22 cellular contexts compared by ENCODE assay signal in the genomic region with DNA sequence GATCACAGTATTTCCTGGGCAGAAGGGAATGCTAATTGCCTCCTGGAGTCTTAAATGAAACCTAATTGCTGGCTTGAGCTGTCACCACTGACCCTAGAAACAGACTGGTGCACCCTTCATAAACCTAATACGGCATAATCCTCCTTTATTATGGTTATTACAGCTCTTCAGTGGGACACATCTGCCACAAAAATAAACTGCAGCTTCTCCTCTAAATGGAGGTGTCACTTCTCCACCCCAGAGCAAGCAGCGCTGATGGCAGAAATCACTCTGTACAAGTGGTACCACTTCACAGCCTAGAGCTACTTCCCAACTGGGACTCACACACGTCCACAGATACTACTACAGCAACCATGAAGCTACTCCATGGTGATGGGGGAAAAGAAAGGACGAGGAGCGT. TPM values are rescaled to one million over a fixed set of nuclear protein-coding genes. Genes with fewer than 3 reads are reported as not detected.
DNase-seq lines count a peak whose midpoint lies in the region; ATAC-seq, FAIRE-seq and TF ChIP-seq lines count a peak whose summit lies in the region.
"Had no signal": no experiment of that assay in that cellular context is flagged by ENCODE, and none has a peak within 500 bp of the region (broad histone marks: within the 10 kb centered on the region; RNA-seq: fewer than 3 reads in every experiment).

No MANE protein-coding gene starts in this region.

- no peak overlapping the region for H4K8ac ChIP-seq in mesenchymal stem cell (ENCODE audit: low read length)

- H3K4me3 ChIP-seq in Panc1 (ENCODE audit: low read depth in 2 of 2, low read length in 2 of 2) (no peak overlapping the region), mesenchymal stem cell (ENCODE audit: insufficient read depth in 1 of 2, low read depth in 1 of 2, low read length in 2 of 2) (no peak overlapping the region)
- H3K4me3 ChIP-seq: vagina had no signal

- no peak overlapping the region for H2BK120ac ChIP-seq in mesenchymal stem cell (ENCODE audit: low read depth, low read length)

- H3K4me1 ChIP-seq in Panc1 (ENCODE audit: control insufficient read depth, insufficient read depth, low read length), result peaks cover 79% of the 10 kb centered on the region
- H3K4me1 ChIP-seq in mesenchymal stem cell (ENCODE audit: control insufficient read depth, insufficient read depth, low read depth, low read length), result peaks cover 14% of the 10 kb centered on the region

- no TSS peak for BruUV-seq in Panc1 (replicated peaks; lab: Mats Ljungman, UMichigan)

- no peak overlapping the region for H3K23ac ChIP-seq in mesenchymal stem cell (ENCODE audit: low read length in 2 of 2)

- no peak overlapping the region for H3K9ac ChIP-seq in mesenchymal stem cell (ENCODE audit: low read length)

- H3K18ac ChIP-seq in mesenchymal stem cell (ENCODE audit: low read depth in 1 of 2, low read length in 2 of 2), result no peak overlapping the region

- in situ Hi-C loops in Panc1 (cut with HindIII; ENCODE audit: low pct_unique_long_range_greater_than_20kb, low sequenced_read_pairs), result no loop called here
- in situ Hi-C loops in GM13977 (cut with MboI; ENCODE audit: low pct_unique_long_range_greater_than_20kb, low sequenced_read_pairs, unreplicated experiment), result no loop called here

- 46% methylated on average over 2 of the region's 5 CpGs for WGBS in mesenchymal stem cell

- no peak for TF ChIP-seq CTCF in D721Med (IDR thresholded peaks at IDR 0.05; ENCODE audit: insufficient read depth, missing control alignments)
- no peak for TF ChIP-seq CTCF in Panc1 (IDR thresholded peaks at IDR 0.05)
- no peak for TF ChIP-seq CTCF in GM13977 (IDR thresholded peaks at IDR 0.05; ENCODE audit: extremely low read depth, insufficient read depth, missing control alignments)

- H3K4ac ChIP-seq in mesenchymal stem cell (ENCODE audit: low read depth in 1 of 2, low read length in 2 of 2), result no peak overlapping the region

- H3K27me3 Mint-ChIP-seq in activated CD4-positive, alpha-beta T cell treated with anti-CD3 and anti-CD28 coated beads, Interleukin-2, amount 10 ng/mL, durations not matched to agents 7 days and 5 days, result peaks cover 3% of the 10 kb centered on the region

- H2AFZ ChIP-seq in mesenchymal stem cell (ENCODE audit: low read depth, low read length), result no peak overlapping the region

- intact Hi-C loops in Panc1 (cut with micrococcal nuclease; ENCODE audit: unreplicated experiment), result no loop called here

- peak overlapping the region; percentile 45 for H3K4me2 ChIP-seq in mesenchymal stem cell (ENCODE audit: low read length, poor library complexity, severe bottlenecking)

- H3K79me1 ChIP-seq in mesenchymal stem cell (replicated peaks; ENCODE audit: low read length, poor library complexity, severe bottlenecking), result no peaks in the 10 kb centered on the region

- peak; percentile 80 for FAIRE-seq in D721Med (lab: Jason Lieb, UNC)
- FAIRE-seq: small intestine had no signal

- H2AK5ac ChIP-seq in mesenchymal stem cell (ENCODE audit: low read length, severe bottlenecking), result no peak overlapping the region

- peaks cover 2% of the 10 kb centered on the region for H3K4me1 Mint-ChIP-seq in activated CD4-positive, alpha-beta T cell treated with anti-CD3 and anti-CD28 coated beads, Interleukin-2, amount 10 ng/mL, durations not matched to agents 7 days and 5 days
- H3K4me1 Mint-ChIP-seq: CD8-positive, alpha-beta memory T cell had no signal

- H2BK5ac ChIP-seq in mesenchymal stem cell (ENCODE audit: low read depth, low read length, poor library complexity, severe bottlenecking), result no peak overlapping the region

- ATAC-seq in Panc1 (no peak; the same call in 1 of the 2 replicates), GM21515 (IDR thresholded peaks at IDR 0.05; ENCODE audit: unreplicated experiment) (no peak), HG03442 (IDR thresholded peaks at IDR 0.05; ENCODE audit: unreplicated experiment) (no peak)
- ATAC-seq: activated CD8-positive, alpha-beta T cell treated with anti-CD3 and anti-CD28 coated beads, Interleukin-2, amount 10 ng/mL, durations not matched to agents 7 days and 5 days had no signal

- H4K91ac ChIP-seq in mesenchymal stem cell (ENCODE audit: low read length), result no peak overlapping the region

- H3K36me3 ChIP-seq in Panc1 (ENCODE audit: control insufficient read depth, insufficient read depth, low read length), result no peaks in the 10 kb centered on the region
- H3K36me3 ChIP-seq in mesenchymal stem cell (ENCODE audit: control insufficient read depth in 1 of 2, insufficient read depth in 2 of 2, low read depth in 1 of 2, low read length in 2 of 2), result peaks cover 4 to 7% of the 10 kb centered on the region in 2 experiments
- H3K36me3 ChIP-seq: vagina had no signal

- no peaks in the 10 kb centered on the region for H3K9me3 Mint-ChIP-seq in activated CD4-positive, alpha-beta T cell treated with anti-CD3 and anti-CD28 coated beads, Interleukin-2, amount 10 ng/mL, durations not matched to agents 7 days and 5 days
- H3K9me3 Mint-ChIP-seq: brain; CD8-positive, alpha-beta memory T cell; T-helper 1 cell treated with Interleukin-12 subunit alpha and Interleukin-12 subunit beta and Interleukin-4 antibody, amounts not matched to agents 30 μg/mL and 1 μg/mL, for 36 hours had no signal

- POLR2A ChIA-PET in Panc1 (lab: Charles Lee), result interaction anchor here (0.5 to 0.7 kb wide), 2 partner anchors 10 to 25 kb away, joined by 3 to 13 read pairs; no protein-coding TSS in a partner anchor
- POLR2A ChIA-PET in activated CD4-positive, alpha-beta T cell treated with anti-CD3 and anti-CD28 coated beads, Interleukin-2, amount 10 ng/mL, durations not matched to agents 7 days and 5 days (lab: Charles Lee), result no interaction called here

- H3K27me3 ChIP-seq in Panc1 (ENCODE audit: control insufficient read depth, insufficient read depth, low read length), result no peaks in the 10 kb centered on the region
- H3K27me3 ChIP-seq in mesenchymal stem cell (ENCODE audit: control insufficient read depth in 1 of 2, insufficient read depth in 1 of 2, low read length in 2 of 2), result no peaks in the 10 kb centered on the region
- H3K27me3 ChIP-seq: vagina had no signal

- peak overlapping the region; percentile 59 for H3K27ac ChIP-seq in Panc1 (ENCODE audit: low read length)
- H3K27ac ChIP-seq in mesenchymal stem cell (ENCODE audit: low read length, poor library complexity, severe bottlenecking), result no peak overlapping the region
- H3K27ac ChIP-seq: vagina had no signal

- H3K4me3 Mint-ChIP-seq in activated CD4-positive, alpha-beta T cell treated with anti-CD3 and anti-CD28 coated beads, Interleukin-2, amount 10 ng/mL, durations not matched to agents 7 days and 5 days, result no peak overlapping the region
- H3K4me3 Mint-ChIP-seq: activated CD8-positive, alpha-beta T cell treated with anti-CD3 and anti-CD28 coated beads, Interleukin-2, amount 10 ng/mL, durations not matched to agents 7 days and 5 days; activated naive CD8-positive, alpha-beta T cell; brain; CD8-positive, alpha-beta memory T cell; T-helper 1 cell treated with Interleukin-12 subunit alpha and Interleukin-12 subunit beta and Interleukin-4 antibody, amounts not matched to agents 30 μg/mL and 1 μg/mL, for 36 hours had no signal

- CTCF ChIA-PET in Panc1 (lab: Charles Lee), result no interaction called here
- CTCF ChIA-PET in activated CD4-positive, alpha-beta T cell treated with anti-CD3 and anti-CD28 coated beads, Interleukin-2, amount 10 ng/mL, durations not matched to agents 7 days and 5 days (lab: Charles Lee), result interaction anchor here (0.6 to 1.7 kb wide), 3 partner anchors 10 to 1507 kb away, joined by 3 to 4 read pairs (median 4); no protein-coding TSS in a partner anchor

- no peak overlapping the region for H2BK12ac ChIP-seq in mesenchymal stem cell (ENCODE audit: low read length in 2 of 2)

- H3K9me3 ChIP-seq in Panc1 (ENCODE audit: control insufficient read depth, insufficient read depth, low read depth, low read length) (no peaks in the 10 kb centered on the region), mesenchymal stem cell (ENCODE audit: control insufficient read depth, low read length) (no peaks in the 10 kb centered on the region)
- H3K9me3 ChIP-seq: vagina had no signal

- DNase-seq in D721Med (ENCODE audit: insufficient read length, low spot score) (no peak), NCI-H1092 treated with DMSO at 0.1 percent for 48 hours (lab: John Stamatoyannopoulos, UW) (peak; percentile 70), Panc1 (ENCODE audit: low read depth, low spot score) (no peak), mesenchymal stem cell (no peak), GM13977 (ENCODE audit: low spot score) (no peak)
- no peak for DNase-seq in activated CD4-positive, alpha-beta T cell treated with anti-CD3 and anti-CD28 coated beads, Interleukin-2, amount 10 ng/mL, durations not matched to agents 7 days and 5 days
- DNase-seq: activated CD8-positive, alpha-beta T cell treated with anti-CD3 and anti-CD28 coated beads, Interleukin-2, amount 10 ng/mL, durations not matched to agents 7 days and 5 days; activated T-cell treated with anti-CD3 and anti-CD28 coated beads, Interleukin-2, amount 50 U/mL, for 48 hours; CD8-positive, alpha-beta memory T cell; cortex of kidney; foreskin melanocyte; GOT3; NCI-H2171 treated with DMSO at 0.1 percent for 48 hours; SHP77 treated with DMSO at 0.1 percent for 48 hours; small intestine; stimulated activated CD4-positive, alpha-beta T cell treated with anti-CD3 and anti-CD28 coated beads, Interleukin-4, amount 100 ng/mL, for 24 hours had no signal

- no peak overlapping the region for H2BK15ac ChIP-seq in mesenchymal stem cell (ENCODE audit: low read depth, poor library complexity, severe bottlenecking)

- H3K14ac ChIP-seq in mesenchymal stem cell (ENCODE audit: low read length in 2 of 2), result no peak overlapping the region

- no peak overlapping the region for H3K27ac Mint-ChIP-seq in activated CD4-positive, alpha-beta T cell treated with anti-CD3 and anti-CD28 coated beads, Interleukin-2, amount 10 ng/mL, durations not matched to agents 7 days and 5 days
- H3K27ac Mint-ChIP-seq: activated CD8-positive, alpha-beta T cell treated with anti-CD3 and anti-CD28 coated beads, Interleukin-2, amount 10 ng/mL, durations not matched to agents 7 days and 5 days; activated naive CD8-positive, alpha-beta T cell; CD8-positive, alpha-beta memory T cell; T-helper 1 cell treated with Interleukin-12 subunit alpha and Interleukin-12 subunit beta and Interleukin-4 antibody, amounts not matched to agents 30 μg/mL and 1 μg/mL, for 36 hours had no signal

- no peaks in the 10 kb centered on the region for H3K36me3 Mint-ChIP-seq in activated CD4-positive, alpha-beta T cell treated with anti-CD3 and anti-CD28 coated beads, Interleukin-2, amount 10 ng/mL, durations not matched to agents 7 days and 5 days (ENCODE audit: low read depth)
- H3K36me3 Mint-ChIP-seq: activated naive CD8-positive, alpha-beta T cell; brain; CD8-positive, alpha-beta memory T cell had no signal

RNA-seq across cellular contexts. Expression of gene PTPN14, which starts 11.1 kb away (rescaled TPM):
- total RNA-seq in Panc1 (2021; ENCODE audit: unreplicated experiment), result 209 TPM
- 50.0 TPM for polyA plus RNA-seq in Panc1 (2012; ENCODE audit: insufficient read length)
- 18.6 TPM for polyA plus RNA-seq in mesenchymal stem cell (2013, experiment 1 of 2)
- 18.0 TPM for polyA plus RNA-seq in mesenchymal stem cell (2013, experiment 2 of 2)
- total RNA-seq in activated CD4-positive, alpha-beta T cell treated with anti-CD3 and anti-CD28 coated beads, Interleukin-2, amount 10 ng/mL, durations not matched to agents 7 days and 5 days, result under 1 TPM; 0.32 to 0.37 TPM

Comparison
In these comparisons a context has a peak if more than half of its experiments do, and no peak if none do; other contexts are left out.
1. RNA of gene PTPN14, which starts 11.1 kb away (total RNA-seq): 209 TPM in Panc1 (single experiment); 0.32 to 0.37 TPM in activated CD4-positive, alpha-beta T cell treated with anti-CD3 and anti-CD28 coated beads, Interleukin-2, amount 10 ng/mL, durations not matched to agents 7 days and 5 days; every median in the first group is over 100 times any median in the second.